Comparison of ENCODE assay signal across 13 cellular contexts in the genomic region with DNA sequence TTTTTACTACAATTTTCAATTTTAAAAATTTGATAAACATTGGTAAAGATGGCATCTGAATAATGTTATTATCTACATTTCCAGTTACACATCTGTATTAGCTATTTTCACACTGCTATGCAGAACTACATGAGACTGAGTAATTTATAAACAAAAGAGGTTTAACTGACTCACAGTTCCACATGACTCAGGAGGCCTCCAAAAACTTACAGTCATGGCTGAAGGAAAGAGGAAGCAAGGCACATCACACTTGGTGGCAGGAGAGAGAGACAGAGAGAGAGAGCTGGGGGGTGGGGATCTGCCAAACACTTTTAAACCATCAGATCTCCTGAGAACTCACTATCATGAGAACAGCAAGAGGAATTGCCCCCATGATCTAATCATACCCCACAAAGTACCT.
DNase-seq lines count a peak whose midpoint lies in the region; ATAC-seq and TF ChIP-seq lines count a peak whose summit lies in the region.
"Had no signal": no experiment of that assay in that cellular context is flagged by ENCODE, and none has a peak within 500 bp of the region (broad histone marks: within the 10 kb centered on the region; RNA-seq: fewer than 3 reads in every experiment).

No MANE protein-coding gene starts in this region.

- H3K36me3 ChIP-seq in endodermal cell (ENCODE audit: control insufficient read depth, insufficient read depth, low read length) = no peaks in the 10 kb centered on the region
- H3K36me3 ChIP-seq: SJSA1 had no signal

- H3K9me3 Mint-ChIP-seq in endodermal cell = peaks cover 5% of the 10 kb centered on the region

- H3K4me3 ChIP-seq in endodermal cell (ENCODE audit: low read length) = no peak overlapping the region
- H3K4me3 ChIP-seq: SJSA1 had no signal

- ATAC-seq in esophagus mucosa (peak; percentile 64), GM19397 (IDR thresholded peaks at IDR 0.05; ENCODE audit: unreplicated experiment) (no peak)
- ATAC-seq: activated CD8-positive, alpha-beta memory T cell treated with anti-CD3 and anti-CD28 coated beads, Interleukin-2, amount 10 ng/mL, durations not matched to agents 7 days and 5 days had no signal

- H3K27ac Mint-ChIP-seq in endodermal cell = no peak overlapping the region
- H3K27ac Mint-ChIP-seq: activated CD8-positive, alpha-beta memory T cell treated with anti-CD3 and anti-CD28 coated beads, Interleukin-2, amount 10 ng/mL, durations not matched to agents 7 days and 5 days had no signal

- no peaks in the 10 kb centered on the region for H3K27me3 Mint-ChIP-seq in endodermal cell (ENCODE audit: insufficient read depth)
- H3K27me3 Mint-ChIP-seq: activated CD8-positive, alpha-beta memory T cell treated with anti-CD3 and anti-CD28 coated beads, Interleukin-2, amount 10 ng/mL, durations not matched to agents 7 days and 5 days had no signal

- H3K36me3 Mint-ChIP-seq in endodermal cell (ENCODE audit: low read depth) = peaks cover 13% of the 10 kb centered on the region
- H3K36me3 Mint-ChIP-seq: activated CD8-positive, alpha-beta memory T cell treated with anti-CD3 and anti-CD28 coated beads, Interleukin-2, amount 10 ng/mL, durations not matched to agents 7 days and 5 days had no signal

- no peaks in the 10 kb centered on the region for H3K4me1 ChIP-seq in endodermal cell (ENCODE audit: control insufficient read depth, insufficient read depth, low read length)

- H3K27me3 ChIP-seq in endodermal cell (ENCODE audit: control insufficient read depth, insufficient read depth, low read length, poor library complexity, severe bottlenecking) = no peaks in the 10 kb centered on the region
- H3K27me3 ChIP-seq: SJSA1 had no signal

- peaks cover 9% of the 10 kb centered on the region for H3K9me3 ChIP-seq in endodermal cell (ENCODE audit: control insufficient read depth, low read length)
- H3K9me3 ChIP-seq: SJSA1 had no signal

- DNase-seq in H4 (ENCODE audit: low spot score) (peak; percentile 81), OCI-M1 (lab: John Stamatoyannopoulos, UW) (peak; percentile 86), renal cortical epithelial cell (ENCODE audit: low read depth) (peak; percentile 79), GF-D8 (lab: John Stamatoyannopoulos, UW) (no peak), endodermal cell (no peak), NCI-H187 (lab: John Stamatoyannopoulos, UW) (no peak)
- DNase-seq: activated CD8-positive, alpha-beta memory T cell treated with anti-CD3 and anti-CD28 coated beads, Interleukin-2, amount 10 ng/mL, durations not matched to agents 7 days and 5 days; caudate nucleus; NCI-H1105; retina had no signal

- H3K4me3 Mint-ChIP-seq in endodermal cell = no peak overlapping the region
- H3K4me3 Mint-ChIP-seq: activated CD8-positive, alpha-beta memory T cell treated with anti-CD3 and anti-CD28 coated beads, Interleukin-2, amount 10 ng/mL, durations not matched to agents 7 days and 5 days had no signal

- H3K4me1 Mint-ChIP-seq in endodermal cell = peaks cover 6% of the 10 kb centered on the region
- H3K4me1 Mint-ChIP-seq: activated CD8-positive, alpha-beta memory T cell treated with anti-CD3 and anti-CD28 coated beads, Interleukin-2, amount 10 ng/mL, durations not matched to agents 7 days and 5 days had no signal

- no peak overlapping the region for H3K27ac ChIP-seq in endodermal cell (ENCODE audit: low read depth, low read length)
- H3K27ac ChIP-seq: SJSA1 had no signal

- no peak for TF ChIP-seq CTCF in endodermal cell (conservative IDR thresholded peaks at IDR 0.05)

- H3K9ac ChIP-seq in endodermal cell (ENCODE audit: extremely low read depth, low read length, poor library complexity, severe bottlenecking) = no peak overlapping the region

Comparison
In these comparisons a context has a peak if more than half of its experiments do, and no peak if none do; other contexts are left out.
1. DNase-seq: peak in H4 (single experiment), OCI-M1 (single experiment) and renal cortical epithelial cell (single experiment); none in GF-D8 (single experiment), endodermal cell (single experiment) and NCI-H187 (0 of 2).